ENCODE assay signal across 16 cellular contexts in the genomic region with DNA sequence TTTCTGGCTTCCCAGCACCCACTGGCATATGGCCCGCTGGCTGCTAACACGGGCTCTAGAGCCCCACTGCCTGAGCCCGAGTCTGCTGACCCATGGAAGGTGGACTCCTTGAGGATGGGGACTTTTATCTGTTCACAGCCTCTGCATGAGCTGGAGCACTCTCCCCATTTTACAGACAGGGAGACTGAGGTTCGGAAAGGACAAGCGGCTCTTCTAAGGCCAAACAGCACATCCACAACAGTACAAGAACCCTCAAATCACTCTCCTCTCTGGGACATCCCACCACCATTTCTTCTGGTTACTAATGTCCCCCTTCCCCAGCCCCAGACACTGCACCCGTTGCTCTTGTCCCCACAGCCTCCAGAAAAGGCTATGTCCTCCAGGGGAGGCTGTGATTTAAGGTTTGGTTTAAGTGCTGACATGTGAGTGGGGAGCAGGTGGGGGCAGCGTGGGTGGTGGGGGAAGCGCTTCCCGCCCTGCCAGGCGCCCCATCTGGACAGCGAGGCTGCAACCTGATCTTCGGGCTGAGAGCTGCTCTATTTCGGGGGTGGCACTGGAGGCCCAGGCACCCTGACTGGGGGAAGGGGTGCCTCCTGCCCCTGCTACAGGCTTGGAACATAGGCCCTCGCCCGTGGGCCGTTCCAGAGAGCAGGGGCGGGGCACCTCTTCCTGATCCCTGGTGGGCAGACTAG.
"Had no signal": no experiment of that assay in that cellular context is flagged by ENCODE, and none has a peak within 500 bp of the region (broad histone marks: within the 10 kb centered on the region; RNA-seq: fewer than 3 reads in every experiment).

No MANE protein-coding gene starts in this region.

- H3K9me3 ChIP-seq: esophagus squamous epithelium, neutrophil, stomach, thyroid gland had no signal

- FAIRE-seq: endometrium, frontal cortex, keratinocyte had no signal

- H3K27me3 ChIP-seq: thyroid gland had no signal

- H3K9ac ChIP-seq: parathyroid adenoma had no signal

- DNase-seq: cortex of kidney; effector memory CD8-positive, alpha-beta T cell; erythroblast; esophagus squamous epithelium; natural killer cell; stimulated activated CD4-positive, alpha-beta T cell treated with anti-CD3 and anti-CD28 coated beads, Interleukin-2, amount 100 ng/mL, for 24 hours; stimulated activated CD4-positive, alpha-beta T cell treated with anti-CD3 and anti-CD28 coated beads, Interleukin-4, amount 100 ng/mL, for 24 hours; stimulated activated naive CD4-positive, alpha-beta T cell treated with Interleukin-2 at 50 U/mL for 16 hours; stomach; thyroid gland had no signal

- H3K4me3 ChIP-seq: esophagus squamous epithelium, lung, stomach, thyroid gland had no signal

- H3K27ac ChIP-seq: esophagus squamous epithelium, neutrophil, parathyroid adenoma, thyroid gland had no signal

- H2AFZ ChIP-seq: parathyroid adenoma had no signal

- H3K4me1 ChIP-seq: esophagus squamous epithelium, parathyroid adenoma, thyroid gland had no signal

- H3K79me2 ChIP-seq: parathyroid adenoma had no signal

- H3K36me3 ChIP-seq: esophagus squamous epithelium, neutrophil, stomach, thyroid gland had no signal
